ENCODE assay signal across 21 cellular contexts in genomic region chr3:13513913-13514517, GRCh38. TPM values are rescaled to one million over a fixed set of nuclear protein-coding genes. Genes with fewer than 3 reads are reported as not detected.
DNase-seq lines count a peak whose midpoint lies in the region; ATAC-seq and TF ChIP-seq lines count a peak whose summit lies in the region.
"Had no signal": no experiment of that assay in that cellular context is flagged by ENCODE, and none has a peak within 500 bp of the region (broad histone marks: within the 10 kb centered on the region; RNA-seq: fewer than 3 reads in every experiment).

No MANE protein-coding gene starts in this region.

- no peak overlapping the region for H3K4me3 Mint-ChIP-seq in stimulated activated naive B cell treated with anti-CD40 and anti-IgM and Interleukin-4, amounts not matched to agents 10 μg/mL and 1 μg/mL and 100 μg/mL, for 72 hours
- H3K4me3 Mint-ChIP-seq: H9, natural killer cell had no signal

- H3K4me3 ChIP-seq in hepatocyte (no peak overlapping the region), spleen (no peak overlapping the region)
- H3K4me3 ChIP-seq: esophagus squamous epithelium, psoas muscle had no signal

- ATAC-seq in HG02870 (IDR thresholded peaks at IDR 0.05; ENCODE audit: unreplicated experiment) (no peak), GM18870 (IDR thresholded peaks at IDR 0.05; ENCODE audit: unreplicated experiment) (no peak)
- no peak for ATAC-seq in stimulated activated naive B cell treated with anti-CD40 and anti-IgM and Interleukin-4, amounts not matched to agents 10 μg/mL and 1 μg/mL and 100 μg/mL, for 72 hours (replicated peaks)
- ATAC-seq: natural killer cell, psoas muscle had no signal

- WGBS in hepatocyte (ENCODE audit: low lambda C conversion rate, missing lambda C conversion rate) = 77% methylated on average over 10 of the region's 10 CpGs
- 76 to 87% (median 81%) methylated on average over 9 to 10 of the region's 10 CpGs for WGBS in spleen, 5 donors

- H3K9me2 ChIP-seq in hepatocyte (replicated peaks; ENCODE audit: insufficient read depth) = no peaks in the 10 kb centered on the region

- intact Hi-C loops in spleen (cut with DNase I; ENCODE audit: low total_unique reads) = no loop called here

- no peaks in the 10 kb centered on the region for H3K9me3 Mint-ChIP-seq in stimulated activated naive B cell treated with anti-CD40 and anti-IgM and Interleukin-4, amounts not matched to agents 10 μg/mL and 1 μg/mL and 100 μg/mL, for 72 hours
- H3K9me3 Mint-ChIP-seq: H9, natural killer cell had no signal

- H4K20me1 ChIP-seq in hepatocyte (ENCODE audit: insufficient read depth, poor library complexity, severe bottlenecking) = no peaks in the 10 kb centered on the region

- H3K36me3 ChIP-seq in hepatocyte (replicated peaks; ENCODE audit: insufficient read depth, low read depth) = no peaks in the 10 kb centered on the region
- no peaks in the 10 kb centered on the region for H3K36me3 ChIP-seq in spleen
- H3K36me3 ChIP-seq: esophagus squamous epithelium had no signal

- peaks cover 12% of the 10 kb centered on the region for H3K4me1 ChIP-seq in hepatocyte (ENCODE audit: insufficient read depth)
- peaks cover 0 to 20% (median 5%) of the 10 kb centered on the region in 6 donors for H3K4me1 ChIP-seq in spleen
- H3K4me1 ChIP-seq: psoas muscle had no signal

- TF ChIP-seq CTCF in hepatocyte (IDR thresholded peaks at IDR 0.05; ENCODE audit: poor library complexity) (no peak), spleen (IDR thresholded peaks at IDR 0.05 in 8 of 11, conservative IDR thresholded peaks at IDR 0.05 in 3 of 11) (no peak)

- peak; percentile 53 for DNase-seq in GM03348 (ENCODE audit: low spot score)
- peak; percentile 51 for DNase-seq in RPMI7951 (ENCODE audit: low read depth)
- DNase-seq in hepatocyte (ENCODE audit: low spot score) = no peak
- DNase-seq in spleen = peak; percentile 60
- DNase-seq in NCI-H146 treated with DMSO at 0.1 percent for 48 hours (lab: John Stamatoyannopoulos, UW; ENCODE audit: unreplicated experiment) = no peak
- DNase-seq in stimulated activated naive B cell treated with anti-CD40 and anti-IgM and Interleukin-4, amounts not matched to agents 10 μg/mL and 1 μg/mL and 100 μg/mL, for 72 hours = no peak
- DNase-seq: activated CD4-positive, CD25-positive, alpha-beta regulatory T cell; activated CD8-positive, alpha-beta memory T cell treated with anti-CD3 and anti-CD28 coated beads for 24 hours; esophagus squamous epithelium; H9; head of caudate nucleus; Kasumi-1; natural killer cell; NCI-H1436; NCI-H2171; stimulated activated CD4-positive, alpha-beta T cell treated with anti-CD3 and anti-CD28 coated beads, Interleukin-15, amount 100 ng/mL, for 24 hours; stimulated activated naive CD4-positive, alpha-beta T cell had no signal

- H3K36me3 Mint-ChIP-seq in stimulated activated naive B cell treated with anti-CD40 and anti-IgM and Interleukin-4, amounts not matched to agents 10 μg/mL and 1 μg/mL and 100 μg/mL, for 72 hours = no peaks in the 10 kb centered on the region
- H3K36me3 Mint-ChIP-seq: natural killer cell had no signal

- no peaks in the 10 kb centered on the region for H3K4me1 Mint-ChIP-seq in stimulated activated naive B cell treated with anti-CD40 and anti-IgM and Interleukin-4, amounts not matched to agents 10 μg/mL and 1 μg/mL and 100 μg/mL, for 72 hours
- H3K4me1 Mint-ChIP-seq: natural killer cell had no signal

- H3K27me3 Mint-ChIP-seq in stimulated activated naive B cell treated with anti-CD40 and anti-IgM and Interleukin-4, amounts not matched to agents 10 μg/mL and 1 μg/mL and 100 μg/mL, for 72 hours = no peaks in the 10 kb centered on the region

- H3K27me3 ChIP-seq in hepatocyte (no peaks in the 10 kb centered on the region), spleen (replicated peaks in 1 of 7) (no peaks in the 10 kb centered on the region)

- no peak overlapping the region for H2AFZ ChIP-seq in hepatocyte

- H3K27ac Mint-ChIP-seq in stimulated activated naive B cell treated with anti-CD40 and anti-IgM and Interleukin-4, amounts not matched to agents 10 μg/mL and 1 μg/mL and 100 μg/mL, for 72 hours = no peak overlapping the region
- H3K27ac Mint-ChIP-seq: natural killer cell had no signal

- H3K79me2 ChIP-seq in hepatocyte = no peaks in the 10 kb centered on the region

- H3K27ac ChIP-seq in hepatocyte = peak overlapping the region; percentile 92
- H3K27ac ChIP-seq in spleen = no peak overlapping the region
- H3K27ac ChIP-seq: psoas muscle had no signal

- H3K9me3 ChIP-seq in hepatocyte (ENCODE audit: low read depth) (no peaks in the 10 kb centered on the region), spleen (no peaks in the 10 kb centered on the region)
- H3K9me3 ChIP-seq: esophagus squamous epithelium, psoas muscle had no signal

- H3K4me2 ChIP-seq in hepatocyte = no peak overlapping the region

- TF ChIP-seq POLR2A in spleen (IDR thresholded peaks at IDR 0.05) = no peak

RNA-seq across cellular contexts. Expression of gene HDAC11, which starts 33.9 kb away (rescaled TPM):
- 9.4 and 16.0 TPM in 2 replicates for total RNA-seq in RPMI7951 (2014; rRNA removed; shearing (Covaris generic))
- total RNA-seq in hepatocyte = 8.1 and 8.4 TPM in 2 replicates
- polyA plus RNA-seq in hepatocyte = 12.3 and 17.2 TPM in 2 replicates
- 10 to 100 TPM in 2 of 7 donors, 1 to 10 TPM in 5; 4.2 to 11.2 (median 6.3) TPM for total RNA-seq in spleen
- polyA plus RNA-seq in spleen = 1 to 10 TPM; 2.5 to 6.5 (median 3.3) TPM

RNA-seq across cellular contexts. Expression of gene FBLN2, which starts 34.9 kb away (rescaled TPM):
- 52.7 and 55.9 TPM in 2 replicates for total RNA-seq in RPMI7951 (2014; rRNA removed; shearing (Covaris generic))
- total RNA-seq in hepatocyte (73.8 and 75.8 TPM in 2 replicates), spleen (10 to 100 TPM in 4 of 7 donors, 1 to 10 TPM in 3; 6.1 to 28.2 (median 17.4) TPM)
- polyA plus RNA-seq in hepatocyte (76.2 and 85.6 TPM in 2 replicates), spleen (10 to 100 TPM in 1 of 3 donors, 1 to 10 TPM in 2; 8.9 to 15.9 (median 9.1) TPM)
- total RNA-seq: OCI-LY7 had no signal

Comparison
In these comparisons a context has a peak if more than half of its experiments do, and no peak if none do; other contexts are left out.
1. DNase-seq: peak in GM03348 (single experiment), RPMI7951 (single experiment) and spleen (single experiment); none in hepatocyte (single experiment), NCI-H146 treated with DMSO at 0.1 percent for 48 hours (single experiment) and stimulated activated naive B cell treated with anti-CD40 and anti-IgM and Interleukin-4, amounts not matched to agents 10 μg/mL and 1 μg/mL and 100 μg/mL, for 72 hours (single experiment).